9 cellular contexts compared by ENCODE assay signal in genomic region chrX:40539214-40540142, GRCh38. TPM values are rescaled to one million over a fixed set of nuclear protein-coding genes. Genes with fewer than 3 reads are reported as not detected.
DNase-seq lines count a peak whose midpoint lies in the region; ATAC-seq, FAIRE-seq and TF ChIP-seq lines count a peak whose summit lies in the region.
"Had no signal": no experiment of that assay in that cellular context is flagged by ENCODE, and none has a peak within 500 bp of the region (broad histone marks: within the 10 kb centered on the region; RNA-seq: fewer than 3 reads in every experiment).

No MANE protein-coding gene starts in this region.

- no peaks in the 10 kb centered on the region for H3K79me2 ChIP-seq in OCI-LY7 (ENCODE audit: insufficient read depth, low read depth, low read length)

- H4K20me1 ChIP-seq in OCI-LY7 (ENCODE audit: insufficient read depth, low read length) = no peaks in the 10 kb centered on the region

- FAIRE-seq in frontal cortex (lab: Jason Lieb, UNC) = no peak

- H3K27me3 ChIP-seq in left ventricle myocardium inferior (ENCODE audit: low read depth) = no peaks in the 10 kb centered on the region

- H3K9me3 ChIP-seq in OCI-LY7 (ENCODE audit: low read length) = no peaks in the 10 kb centered on the region
- no peaks in the 10 kb centered on the region for H3K9me3 ChIP-seq in left ventricle myocardium inferior (replicated peaks)

- no peak overlapping the region for H2AFZ ChIP-seq in OCI-LY7 (ENCODE audit: low read length)

- intact Hi-C loops in OCI-LY7 (cut with micrococcal nuclease; ENCODE audit: unreplicated experiment) (loop anchor here (5.0 kb wide), 1 partner anchor 108 kb away; the partner anchor contains the start of gene CXorf38), left ventricle myocardium inferior (cut with micrococcal nuclease) (loop anchor here (10.0 kb wide), 1 partner anchor 115 kb away; no protein-coding TSS in a partner anchor)

- CTCF ChIA-PET in OCI-LY7 (lab: Charles Lee; ENCODE audit: unreplicated experiment) = no interaction called here

- no peak overlapping the region for H3K4me2 ChIP-seq in OCI-LY7 (ENCODE audit: low read length)

- no TSS peak for BruUV-seq in OCI-LY7 (replicated peaks; lab: Mats Ljungman, UMichigan)

- no peaks in the 10 kb centered on the region for H3K9me2 ChIP-seq in OCI-LY7 (ENCODE audit: insufficient read depth, low read length)

- H3K4me1 ChIP-seq in OCI-LY7 (ENCODE audit: insufficient read depth, low read length, poor library complexity, severe bottlenecking) (no peaks in the 10 kb centered on the region), left ventricle myocardium inferior (peaks cover 3% of the 10 kb centered on the region)

- no peak overlapping the region for H3K4me3 ChIP-seq in OCI-LY7 (ENCODE audit: low read depth, low read length, poor library complexity, severe bottlenecking)
- H3K4me3 ChIP-seq in left ventricle myocardium inferior = no peak overlapping the region

- POLR2A ChIA-PET in OCI-LY7 (lab: Charles Lee) = no interaction called here

- DNase-seq in OCI-LY7 (ENCODE audit: low spot score) (peak; percentile 1), left ventricle myocardium inferior (peak; percentile 23), frontal cortex (ENCODE audit: low spot score in 2 of 2) (no peak), cerebellum (ENCODE audit: low spot score) (no peak)
- DNase-seq in activated T-cell treated with anti-CD3 and anti-CD28 coated beads, Interleukin-2, amount 50 U/mL, for 48 hours = peak; percentile 80
- DNase-seq in stimulated activated CD4-positive, alpha-beta T cell treated with anti-CD3 and anti-CD28 coated beads, Interleukin-15, amount 100 ng/mL, for 24 hours = peak; percentile 81

- TF ChIP-seq CTCF in GM12874 (IDR thresholded peaks at IDR 0.05; ENCODE audit: insufficient read depth, low read depth, low read length) (peak; percentile 35), OCI-LY7 (conservative IDR thresholded peaks at IDR 0.05; ENCODE audit: low read length) (peak; percentile 43; the same call in 1 of the 2 replicates), left ventricle myocardium inferior (IDR thresholded peaks at IDR 0.05; ENCODE audit: borderline replicate concordance) (no peak)

- H3K36me3 ChIP-seq in OCI-LY7 (ENCODE audit: insufficient read depth, low read length) (no peaks in the 10 kb centered on the region), left ventricle myocardium inferior (no peaks in the 10 kb centered on the region)

- ATAC-seq in HG02763 (IDR thresholded peaks at IDR 0.05; ENCODE audit: unreplicated experiment) = peak; percentile 70

- H3K27ac ChIP-seq in OCI-LY7 (ENCODE audit: low read depth, low read length, poor library complexity, severe bottlenecking) (no peak overlapping the region), left ventricle myocardium inferior (replicated peaks) (peak overlapping the region; percentile 42)
- H3K27ac ChIP-seq: epithelial cell of prostate had no signal

RNA-seq across cellular contexts. Expression of gene ATP6AP2, which starts 41.3 kb away (rescaled TPM):
- total RNA-seq in OCI-LY7 (2014; rRNA removed; shearing (Covaris generic)) = 20.6 and 28.2 TPM in 2 replicates
- total RNA-seq in OCI-LY7 (2022) (34.9 and 40.4 TPM in 2 replicates), left ventricle myocardium inferior (42.5 TPM), frontal cortex (106 TPM), cerebellum (96.6 TPM)

Comparison
In these comparisons a context has a peak if more than half of its experiments do, and no peak if none do; other contexts are left out.
1. DNase-seq: peak in OCI-LY7 (single experiment), activated T-cell treated with anti-CD3 and anti-CD28 coated beads, Interleukin-2, amount 50 U/mL, for 48 hours (2 of 2), left ventricle myocardium inferior (single experiment) and stimulated activated CD4-positive, alpha-beta T cell treated with anti-CD3 and anti-CD28 coated beads, Interleukin-15, amount 100 ng/mL, for 24 hours (single experiment); none in frontal cortex (0 of 2) and cerebellum (single experiment).